Comparison of ENCODE assay signal across 8 cellular contexts in the genomic region with DNA sequence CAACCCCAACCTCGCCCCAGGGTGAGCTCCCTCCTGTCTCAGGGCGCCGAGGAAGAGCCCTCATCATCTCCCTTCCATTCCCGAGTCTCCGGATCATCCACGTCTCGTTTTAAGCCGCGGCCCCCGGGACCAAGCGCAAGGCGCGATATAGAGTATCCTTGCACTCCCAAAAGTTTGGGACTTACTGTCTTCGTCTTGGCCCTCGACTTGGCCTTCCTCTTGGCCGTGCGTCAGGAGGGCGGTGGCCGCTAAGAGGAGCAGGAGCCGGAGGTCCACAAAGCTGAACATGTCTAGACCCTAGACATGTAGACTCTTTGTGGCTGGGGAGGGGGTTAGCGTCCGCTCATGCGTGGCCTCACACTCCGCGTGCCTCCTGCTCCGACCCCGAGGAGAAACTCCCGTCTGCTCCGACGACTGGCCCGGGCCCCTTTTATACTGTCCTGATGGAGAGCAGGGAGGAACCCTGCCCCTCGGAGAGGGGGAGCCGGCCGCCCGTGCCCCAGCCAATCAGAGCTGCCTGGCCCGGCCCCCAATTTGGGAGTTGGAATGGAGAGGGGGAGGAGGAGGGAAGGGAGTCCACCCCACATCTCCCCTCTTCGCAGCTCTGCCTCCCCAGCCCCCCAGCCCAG. TPM values are rescaled to one million over a fixed set of nuclear protein-coding genes. Genes with fewer than 3 reads are reported as not detected.
DNase-seq lines count a peak whose midpoint lies in the region; ATAC-seq and TF ChIP-seq lines count a peak whose summit lies in the region.

A gene (minus strand): TSS at position 406 of the 629 bp plus-strand sequence. CDS start 118 bp downstream, at position 288.

- peaks cover 47% of the 10 kb centered on the region for H3K27me3 Mint-ChIP-seq in activated CD4-positive, alpha-beta T cell treated with anti-CD3 and anti-CD28 coated beads for 36 hours

- TF ChIP-seq POLR2A in spleen (IDR thresholded peaks at IDR 0.05) = peak in 1 of 3 donors; percentile 37

- no peak for DNase-seq in activated CD4-positive, alpha-beta T cell treated with anti-CD3 and anti-CD28 coated beads for 36 hours
- no peak for DNase-seq in activated CD4-positive, alpha-beta T cell treated with anti-CD3 and anti-CD28 coated beads, Interleukin-2, amount 50 U/mL, for 1 hour
- peak; percentile 91 for DNase-seq in astrocyte of the spinal cord (ENCODE audit: low read depth, low spot score)
- peak; percentile 78 for DNase-seq in spleen
- no peak for DNase-seq in NCI-H2081 (lab: John Stamatoyannopoulos, UW)
- no peak for DNase-seq in foreskin melanocyte

- H3K9ac ChIP-seq in iPS-20b (ENCODE audit: low read depth, low read length) = peak within 1 kb of the TSS; percentile 58; the same call in 1 of the 2 replicates

- H3K4me1 Mint-ChIP-seq in activated CD4-positive, alpha-beta T cell treated with anti-CD3 and anti-CD28 coated beads for 36 hours = peaks cover 16% of the 10 kb centered on the region

- H3K9me3 Mint-ChIP-seq in activated CD4-positive, alpha-beta T cell treated with anti-CD3 and anti-CD28 coated beads for 36 hours (ENCODE audit: low read depth) = no peaks in the 10 kb centered on the region

- H3K9me3 ChIP-seq in iPS-20b (ENCODE audit: insufficient read depth, low read depth, low read length) (no peaks in the 10 kb centered on the region), spleen (no peaks in the 10 kb centered on the region)

- H3K36me3 Mint-ChIP-seq in activated CD4-positive, alpha-beta T cell treated with anti-CD3 and anti-CD28 coated beads for 36 hours (ENCODE audit: low read depth) = no peaks in the 10 kb centered on the region

- no peaks in the 10 kb centered on the region; the same call in 1 of the 2 replicates for H3K4me1 ChIP-seq in iPS-20b (ENCODE audit: insufficient read depth, low read length)
- H3K4me1 ChIP-seq in spleen = peaks cover 0 to 67% (median 30%) of the 10 kb centered on the region in 6 donors

- H3K27ac ChIP-seq in iPS-20b (ENCODE audit: low read length) (no peak within 1 kb of the TSS), spleen (peak within 1 kb of the TSS in 7 of 8 donors; percentile 70 to 84 (median 77))

- CTCF ChIA-PET in activated CD4-positive, alpha-beta T cell treated with anti-CD3 and anti-CD28 coated beads for 36 hours (lab: Charles Lee) = interaction anchor here (0.6 to 7.3 kb wide), 25 partner anchors 8 to 225 kb away, joined by 3 to 200 read pairs (median 4); a partner anchor contains a TSS

- TF ChIP-seq CTCF in astrocyte of the spinal cord (IDR thresholded peaks at IDR 0.05; ENCODE audit: low read depth, low read length) = no peak
- TF ChIP-seq CTCF in spleen (IDR thresholded peaks at IDR 0.05 in 8 of 11, conservative IDR thresholded peaks at IDR 0.05 in 3 of 11) = no peak

- peak within 1 kb of the TSS; percentile 53 for H3K4me3 Mint-ChIP-seq in activated CD4-positive, alpha-beta T cell treated with anti-CD3 and anti-CD28 coated beads for 36 hours

- H3K27me3 ChIP-seq in iPS-20b (ENCODE audit: insufficient read depth, low read length) (peaks cover 57% of the 10 kb centered on the region), spleen (replicated peaks in 1 of 7) (peaks cover 0 to 84% (median 36%) of the 10 kb centered on the region in 7 donors)

- in situ Hi-C loops in astrocyte of the spinal cord (cut with HindIII; ENCODE audit: low sequenced_read_pairs) = no loop called here

- WGBS in spleen, 5 donors = 9 to 16% (median 10%) methylated on average over 25 to 37 of the region's 37 CpGs

- no peak for ATAC-seq in activated CD4-positive, alpha-beta T cell treated with anti-CD3 and anti-CD28 coated beads for 36 hours
- ATAC-seq in GM18867 (IDR thresholded peaks at IDR 0.05; ENCODE audit: unreplicated experiment) = no peak

- POLR2A ChIA-PET in activated CD4-positive, alpha-beta T cell treated with anti-CD3 and anti-CD28 coated beads for 36 hours (lab: Charles Lee) = interaction anchor here (1.2 kb wide), 1 partner anchor 12 kb away, joined by 3 read pairs; no protein-coding TSS in a partner anchor

- intact Hi-C loops in activated CD4-positive, alpha-beta T cell treated with anti-CD3 and anti-CD28 coated beads for 36 hours (cut with DNase I, micrococcal nuclease) = loop anchor here in 1 of 2 experiments (1.0 kb wide), 1 partner anchor 69 kb away; no protein-coding TSS in a partner anchor
- intact Hi-C loops in spleen (cut with DNase I; ENCODE audit: low total_unique reads) = loop anchor here (5.0 kb wide), 1 partner anchor 96 kb away; no protein-coding TSS in a partner anchor

- H3K4me3 ChIP-seq in astrocyte of the spinal cord (ENCODE audit: low read depth, low read length) = peak within 1 kb of the TSS; percentile 100
- H3K4me3 ChIP-seq in iPS-20b (ENCODE audit: low read length) = peak within 1 kb of the TSS; percentile 73
- H3K4me3 ChIP-seq in spleen = peak within 1 kb of the TSS; percentile 23 to 73 (median 44)

- H3K27ac Mint-ChIP-seq in activated CD4-positive, alpha-beta T cell treated with anti-CD3 and anti-CD28 coated beads for 36 hours = no peak within 1 kb of the TSS

- H3K36me3 ChIP-seq in iPS-20b (ENCODE audit: insufficient read depth, low read depth, low read length) = peaks cover 19% of the 10 kb centered on the region
- peaks cover 0 to 19% (median 0%) of the 10 kb centered on the region in 6 donors for H3K36me3 ChIP-seq in spleen

RNA-seq across cellular contexts. Expression of the gene that starts here (rescaled TPM):
- total RNA-seq in activated CD4-positive, alpha-beta T cell treated with anti-CD3 and anti-CD28 coated beads for 36 hours = under 1 TPM; 0.55 to 0.70 TPM
- total RNA-seq in spleen = 100 to 1,000 TPM in 2 of 7 donors, 10 to 100 TPM in 4, 1 to 10 TPM in 1; 7.4 to 458 (median 65.4) TPM
- 10 to 100 TPM in 2 of 3 donors, 1 to 10 TPM in 1; 7.1 to 24.0 (median 11.3) TPM for polyA plus RNA-seq in spleen

Comparison
In these comparisons a context has a peak if more than half of its experiments do, and no peak if none do; other contexts are left out.
1. RNA of the gene that starts here (total RNA-seq): 7.4 to 458 TPM in spleen; 0.55 to 0.70 TPM in activated CD4-positive, alpha-beta T cell treated with anti-CD3 and anti-CD28 coated beads for 36 hours; every median in the first group is over 4 times any median in the second.
2. DNase-seq: peak in astrocyte of the spinal cord (single experiment) and spleen (single experiment); none in activated CD4-positive, alpha-beta T cell treated with anti-CD3 and anti-CD28 coated beads for 36 hours (single experiment), activated CD4-positive, alpha-beta T cell treated with anti-CD3 and anti-CD28 coated beads, Interleukin-2, amount 50 U/mL, for 1 hour (single experiment), NCI-H2081 (0 of 2) and foreskin melanocyte (single experiment).
3. H3K4me3 ChIP-seq: peak in every context shown above with its lines; median percentile 100 in astrocyte of the spinal cord; 73 in iPS-20b; 44 in spleen.